Comparison of ENCODE assay signal across 11 cellular contexts in the genomic region with DNA sequence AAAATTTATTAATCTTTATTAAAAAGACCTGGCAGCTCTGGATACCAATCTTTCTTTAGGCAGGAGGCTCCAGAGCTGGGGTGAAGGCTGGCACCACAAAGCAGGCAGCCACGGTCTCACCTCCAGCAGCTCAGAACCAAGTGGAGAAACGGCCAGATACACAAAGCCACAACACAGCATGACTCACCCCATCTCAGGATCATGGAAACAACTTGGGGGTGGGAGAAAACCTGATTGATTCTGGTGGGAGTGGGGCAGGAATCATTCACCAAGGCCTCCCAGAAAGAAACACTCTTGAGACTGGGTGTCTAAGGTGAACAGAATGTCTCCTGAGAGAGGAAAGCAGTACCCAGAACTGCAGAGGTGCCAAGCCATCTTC.
A peak's percentile ranks its signal among the peaks of the same experiment; 100 is the strongest.
DNase-seq lines count a peak whose midpoint lies in the region; ATAC-seq and TF ChIP-seq lines count a peak whose summit lies in the region.
"Had no signal": no experiment of that assay in that cellular context is flagged by ENCODE, and none has a peak within 500 bp of the region (broad histone marks: within the 10 kb centered on the region; RNA-seq: fewer than 3 reads in every experiment).

No MANE protein-coding gene starts in this region.

- no peak for TF ChIP-seq POLR2A in sigmoid colon (IDR thresholded peaks at IDR 0.05)

- peak overlapping the region; percentile 46 for H3K27ac Mint-ChIP-seq in activated CD8-positive, alpha-beta T cell treated with anti-CD3 and anti-CD28 coated beads, Interleukin-2, amount 10 ng/mL, durations not matched to agents 7 days and 5 days
- peak overlapping the region; percentile 74 for H3K27ac Mint-ChIP-seq in stimulated activated effector memory CD8-positive, alpha-beta T cell treated with anti-CD3 and anti-CD28 coated beads, Interleukin-12 subunit alpha, Interleukin-12 subunit beta, amount 100 ng/mL, for 72 hours

- H3K9me3 ChIP-seq in HAP-1 (no peaks in the 10 kb centered on the region), sigmoid colon (no peaks in the 10 kb centered on the region)
- H3K9me3 ChIP-seq: stomach had no signal

- TF ChIP-seq EP300 in sigmoid colon (IDR thresholded peaks at IDR 0.05) = no peak

- POLR2A ChIA-PET in activated CD8-positive, alpha-beta T cell treated with anti-CD3 and anti-CD28 coated beads, Interleukin-2, amount 10 ng/mL, durations not matched to agents 7 days and 5 days (lab: Charles Lee) = no interaction called here

- intact Hi-C loops in sigmoid colon (cut with DNase I) = no loop called here

- no peak overlapping the region for H3K4me3 Mint-ChIP-seq in activated CD8-positive, alpha-beta T cell treated with anti-CD3 and anti-CD28 coated beads, Interleukin-2, amount 10 ng/mL, durations not matched to agents 7 days and 5 days
- H3K4me3 Mint-ChIP-seq in stimulated activated effector memory CD8-positive, alpha-beta T cell treated with anti-CD3 and anti-CD28 coated beads, Interleukin-12 subunit alpha, Interleukin-12 subunit beta, amount 100 ng/mL, for 72 hours = no peak overlapping the region

- in situ Hi-C loops in HAP-1 (cut with MboI; ENCODE audit: low sequenced_read_pairs) = no loop called here

- ATAC-seq in activated CD8-positive, alpha-beta T cell treated with anti-CD3 and anti-CD28 coated beads, Interleukin-2, amount 10 ng/mL, durations not matched to agents 7 days and 5 days = peak; percentile 47
- peak; percentile 75 for ATAC-seq in stimulated activated effector memory CD8-positive, alpha-beta T cell treated with anti-CD3 and anti-CD28 coated beads, Interleukin-12 subunit alpha, Interleukin-12 subunit beta, amount 100 ng/mL, for 72 hours
- ATAC-seq: GM12878 had no signal

- H3K4me1 ChIP-seq in HAP-1 (no peaks in the 10 kb centered on the region), sigmoid colon (peaks cover 0 to 23% (median 20%) of the 10 kb centered on the region in 4 donors)

- CTCF ChIA-PET in activated CD8-positive, alpha-beta T cell treated with anti-CD3 and anti-CD28 coated beads, Interleukin-2, amount 10 ng/mL, durations not matched to agents 7 days and 5 days (lab: Charles Lee) = no interaction called here

- H3K36me3 ChIP-seq in HAP-1 (replicated peaks) = no peaks in the 10 kb centered on the region
- H3K36me3 ChIP-seq in sigmoid colon = no peaks in the 10 kb centered on the region
- H3K36me3 ChIP-seq: stomach had no signal

- no peaks in the 10 kb centered on the region for H3K27me3 Mint-ChIP-seq in activated CD8-positive, alpha-beta T cell treated with anti-CD3 and anti-CD28 coated beads, Interleukin-2, amount 10 ng/mL, durations not matched to agents 7 days and 5 days (ENCODE audit: low read depth)

- H3K4me3 ChIP-seq in HAP-1 (no peak overlapping the region), sigmoid colon (no peak overlapping the region)
- H3K4me3 ChIP-seq: GM12878, stomach had no signal

- H3K36me3 Mint-ChIP-seq in activated CD8-positive, alpha-beta T cell treated with anti-CD3 and anti-CD28 coated beads, Interleukin-2, amount 10 ng/mL, durations not matched to agents 7 days and 5 days (ENCODE audit: low read depth) = no peaks in the 10 kb centered on the region
- H3K36me3 Mint-ChIP-seq in stimulated activated effector memory CD8-positive, alpha-beta T cell treated with anti-CD3 and anti-CD28 coated beads, Interleukin-12 subunit alpha, Interleukin-12 subunit beta, amount 100 ng/mL, for 72 hours = no peaks in the 10 kb centered on the region

- no peak overlapping the region for H3K27ac ChIP-seq in sigmoid colon
- H3K27ac ChIP-seq: stomach had no signal

- no peaks in the 10 kb centered on the region for H3K9me3 Mint-ChIP-seq in activated CD8-positive, alpha-beta T cell treated with anti-CD3 and anti-CD28 coated beads, Interleukin-2, amount 10 ng/mL, durations not matched to agents 7 days and 5 days (ENCODE audit: insufficient read depth)
- H3K9me3 Mint-ChIP-seq in stimulated activated effector memory CD8-positive, alpha-beta T cell treated with anti-CD3 and anti-CD28 coated beads, Interleukin-12 subunit alpha, Interleukin-12 subunit beta, amount 100 ng/mL, for 72 hours = no peaks in the 10 kb centered on the region

- WGBS in sigmoid colon, 2 donors = 58 to 65% methylated on average over 2 of the region's 2 CpGs

- no peak for TF ChIP-seq CTCF in sigmoid colon (IDR thresholded peaks at IDR 0.05)

- peak; percentile 18 for DNase-seq in activated T-cell treated with anti-CD3 and anti-CD28 coated beads for 48 hours (ENCODE audit: low read depth)
- no peak for DNase-seq in activated T-cell treated with anti-CD3 and anti-CD28 coated beads, Interleukin-2, amount 50 U/mL, for 1 hour
- no peak for DNase-seq in activated CD8-positive, alpha-beta T cell treated with anti-CD3 and anti-CD28 coated beads, Interleukin-2, amount 10 ng/mL, durations not matched to agents 7 days and 5 days
- DNase-seq in glomerular visceral epithelial cell (ENCODE audit: extremely low spot score) = peak; percentile 43
- DNase-seq in stimulated activated effector memory CD8-positive, alpha-beta T cell treated with anti-CD3 and anti-CD28 coated beads, Interleukin-12 subunit alpha, Interleukin-12 subunit beta, amount 100 ng/mL, for 72 hours (ENCODE audit: low spot score in 2 of 2) = no peak
- no peak for DNase-seq in effector CD4-positive, alpha-beta T cell
- DNase-seq in HAP-1 (ENCODE audit: low spot score in 2 of 2) = no peak
- DNase-seq in sigmoid colon = no peak
- DNase-seq: effector memory CD4-positive, alpha-beta T cell; stomach had no signal

- H3K4me1 Mint-ChIP-seq in activated CD8-positive, alpha-beta T cell treated with anti-CD3 and anti-CD28 coated beads, Interleukin-2, amount 10 ng/mL, durations not matched to agents 7 days and 5 days (ENCODE audit: low read depth) = peaks cover 33% of the 10 kb centered on the region
- H3K4me1 Mint-ChIP-seq in stimulated activated effector memory CD8-positive, alpha-beta T cell treated with anti-CD3 and anti-CD28 coated beads, Interleukin-12 subunit alpha, Interleukin-12 subunit beta, amount 100 ng/mL, for 72 hours = peaks cover 27% of the 10 kb centered on the region

- H3K27me3 ChIP-seq in HAP-1 (ENCODE audit: low read depth) = no peaks in the 10 kb centered on the region
- H3K27me3 ChIP-seq in sigmoid colon = no peaks in the 10 kb centered on the region
- H3K27me3 ChIP-seq: stomach had no signal

Comparison
In these comparisons a context has a peak if more than half of its experiments do, and no peak if none do; other contexts are left out.
1. DNase-seq: peak in activated T-cell treated with anti-CD3 and anti-CD28 coated beads for 48 hours (single experiment) and glomerular visceral epithelial cell (single experiment); none in activated T-cell treated with anti-CD3 and anti-CD28 coated beads, Interleukin-2, amount 50 U/mL, for 1 hour (single experiment), activated CD8-positive, alpha-beta T cell treated with anti-CD3 and anti-CD28 coated beads, Interleukin-2, amount 10 ng/mL, durations not matched to agents 7 days and 5 days (single experiment), stimulated activated effector memory CD8-positive, alpha-beta T cell treated with anti-CD3 and anti-CD28 coated beads, Interleukin-12 subunit alpha, Interleukin-12 subunit beta, amount 100 ng/mL, for 72 hours (0 of 2), effector CD4-positive, alpha-beta T cell (single experiment), HAP-1 (0 of 2) and sigmoid colon (single experiment).